ENCODE assay signal across 1 cellular context in the genomic region with DNA sequence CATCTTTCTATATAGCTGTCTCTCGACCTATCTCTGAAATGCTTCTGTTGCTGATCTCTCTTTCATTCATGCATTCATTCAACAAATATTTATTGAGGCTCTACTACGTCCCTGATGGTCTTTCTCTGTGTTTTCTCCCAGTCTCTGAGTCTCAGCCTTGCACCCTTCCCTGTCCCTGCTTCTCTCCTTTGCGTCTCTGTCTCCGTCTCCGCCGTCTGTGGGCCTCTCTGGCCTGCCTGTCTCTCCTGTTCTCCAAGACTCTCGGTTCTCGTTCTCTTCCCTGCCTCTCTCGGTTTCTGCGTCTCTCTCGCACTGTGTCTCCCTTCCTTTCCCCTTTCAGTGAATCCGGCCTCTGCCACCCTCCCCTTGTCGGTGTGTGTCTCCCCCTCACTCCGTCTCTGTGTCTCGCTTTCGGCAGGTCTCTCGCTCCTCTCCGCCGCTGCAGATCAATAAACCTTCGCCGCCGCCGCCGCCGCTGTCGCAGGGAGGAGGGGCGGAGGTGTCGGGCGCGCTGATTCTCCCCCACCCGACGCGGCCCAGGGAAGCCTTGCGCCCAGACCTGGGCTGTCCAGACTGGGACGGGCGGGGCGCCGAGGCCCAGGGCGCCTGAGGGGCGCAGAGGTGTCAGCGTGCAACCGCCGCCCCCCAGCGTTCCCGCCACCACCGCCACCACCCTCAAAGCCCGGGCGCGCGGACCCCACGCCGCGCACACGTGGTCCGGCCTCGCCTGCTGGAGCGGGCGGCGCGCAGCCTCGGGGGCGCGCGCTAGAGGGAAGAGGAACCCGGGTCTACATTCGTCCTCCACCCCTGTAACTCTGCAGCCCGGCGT.
TF ChIP-seq lines count a peak whose summit lies in the region.

No MANE protein-coding gene starts in this region.

TF ChIP-seq in HepG2, 621 proteins besides CTCF, POLR2A, EP300 and RAD21 (continued from another document and continues in another):
- TF ChIP-seq, protein P1, sequence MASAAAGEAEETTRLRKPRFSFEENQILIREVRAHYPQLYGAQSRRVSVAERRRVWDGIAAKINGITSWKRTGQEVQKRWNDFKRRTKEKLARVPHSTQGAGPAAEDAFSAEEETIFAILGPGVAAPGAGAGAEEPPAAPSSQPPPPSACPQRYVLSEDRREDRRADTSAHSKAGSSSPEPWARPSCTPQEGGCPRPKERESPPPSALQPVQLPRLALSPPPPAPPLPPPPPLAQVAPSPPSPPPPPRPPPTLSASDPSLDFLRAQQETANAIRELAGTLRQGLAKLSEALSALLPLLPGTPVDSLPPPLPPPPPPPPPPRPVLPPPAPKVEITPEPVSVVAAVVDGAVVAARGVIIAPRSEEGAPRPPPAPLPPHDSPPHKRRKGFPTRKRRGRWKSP (CRISPR knock-in tag; IDR thresholded peaks at IDR 0.05): no peak; the same call in 1 of the 2 replicates
- no peak for TF ChIP-seq ZNF724P (CRISPR knock-in tag; IDR thresholded peaks at IDR 0.05; ENCODE audit: borderline replicate concordance)
- TF ChIP-seq ZNF660 (CRISPR knock-in tag; IDR thresholded peaks at IDR 0.05; ENCODE audit: borderline replicate concordance, low read depth): no peak
- TF ChIP-seq HIVEP1 (CRISPR knock-in tag; IDR thresholded peaks at IDR 0.05): no peak
- no peak for TF ChIP-seq ZNF773 (CRISPR knock-in tag; IDR thresholded peaks at IDR 0.05; ENCODE audit: borderline replicate concordance)
- TF ChIP-seq AGO2 (optimal IDR thresholded peaks at IDR 0.05; ENCODE audit: low read depth, low read length): no peak
- TF ChIP-seq ZNF275 (CRISPR knock-in tag; IDR thresholded peaks at IDR 0.05; ENCODE audit: borderline replicate concordance): no peak
- no peak for TF ChIP-seq ZNF839 (CRISPR knock-in tag; IDR thresholded peaks at IDR 0.05; ENCODE audit: borderline replicate concordance)
- no peak for TF ChIP-seq ZFP36L1 (CRISPR knock-in tag; IDR thresholded peaks at IDR 0.05)
- TF ChIP-seq CEBPG (CRISPR knock-in tag; IDR thresholded peaks at IDR 0.05): no peak
- TF ChIP-seq TMF1 (CRISPR knock-in tag; IDR thresholded peaks at IDR 0.05; ENCODE audit: low read depth): 0 out of 2 replicates have a peak, but pooled peaks have one; percentile 65
- TF ChIP-seq TFE3 (CRISPR knock-in tag; IDR thresholded peaks at IDR 0.05): no peak
- no peak for TF ChIP-seq TBL1XR1 (IDR thresholded peaks at IDR 0.05; ENCODE audit: borderline replicate concordance, low read length, partially characterized antibody)
- TF ChIP-seq ZNF674 (CRISPR knock-in tag; IDR thresholded peaks at IDR 0.05; ENCODE audit: low read depth): no peak
- TF ChIP-seq, protein P2, sequence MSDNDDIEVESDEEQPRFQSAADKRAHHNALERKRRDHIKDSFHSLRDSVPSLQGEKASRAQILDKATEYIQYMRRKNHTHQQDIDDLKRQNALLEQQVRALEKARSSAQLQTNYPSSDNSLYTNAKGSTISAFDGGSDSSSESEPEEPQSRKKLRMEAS (IDR thresholded peaks at IDR 0.05): peak; percentile 67; the same call in 1 of the 2 replicates
- TF ChIP-seq, protein P3, sequence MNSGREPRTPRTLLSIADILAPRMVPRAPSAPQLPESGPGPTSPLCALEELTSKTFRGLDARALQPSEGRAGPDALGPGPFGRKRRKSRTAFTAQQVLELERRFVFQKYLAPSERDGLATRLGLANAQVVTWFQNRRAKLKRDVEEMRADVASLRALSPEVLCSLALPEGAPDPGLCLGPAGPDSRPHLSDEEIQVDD (CRISPR knock-in tag; IDR thresholded peaks at IDR 0.05; ENCODE audit: borderline replicate concordance): 0 out of 2 replicates have a peak, but pooled peaks have one; percentile 22
- TF ChIP-seq, protein P4, sequence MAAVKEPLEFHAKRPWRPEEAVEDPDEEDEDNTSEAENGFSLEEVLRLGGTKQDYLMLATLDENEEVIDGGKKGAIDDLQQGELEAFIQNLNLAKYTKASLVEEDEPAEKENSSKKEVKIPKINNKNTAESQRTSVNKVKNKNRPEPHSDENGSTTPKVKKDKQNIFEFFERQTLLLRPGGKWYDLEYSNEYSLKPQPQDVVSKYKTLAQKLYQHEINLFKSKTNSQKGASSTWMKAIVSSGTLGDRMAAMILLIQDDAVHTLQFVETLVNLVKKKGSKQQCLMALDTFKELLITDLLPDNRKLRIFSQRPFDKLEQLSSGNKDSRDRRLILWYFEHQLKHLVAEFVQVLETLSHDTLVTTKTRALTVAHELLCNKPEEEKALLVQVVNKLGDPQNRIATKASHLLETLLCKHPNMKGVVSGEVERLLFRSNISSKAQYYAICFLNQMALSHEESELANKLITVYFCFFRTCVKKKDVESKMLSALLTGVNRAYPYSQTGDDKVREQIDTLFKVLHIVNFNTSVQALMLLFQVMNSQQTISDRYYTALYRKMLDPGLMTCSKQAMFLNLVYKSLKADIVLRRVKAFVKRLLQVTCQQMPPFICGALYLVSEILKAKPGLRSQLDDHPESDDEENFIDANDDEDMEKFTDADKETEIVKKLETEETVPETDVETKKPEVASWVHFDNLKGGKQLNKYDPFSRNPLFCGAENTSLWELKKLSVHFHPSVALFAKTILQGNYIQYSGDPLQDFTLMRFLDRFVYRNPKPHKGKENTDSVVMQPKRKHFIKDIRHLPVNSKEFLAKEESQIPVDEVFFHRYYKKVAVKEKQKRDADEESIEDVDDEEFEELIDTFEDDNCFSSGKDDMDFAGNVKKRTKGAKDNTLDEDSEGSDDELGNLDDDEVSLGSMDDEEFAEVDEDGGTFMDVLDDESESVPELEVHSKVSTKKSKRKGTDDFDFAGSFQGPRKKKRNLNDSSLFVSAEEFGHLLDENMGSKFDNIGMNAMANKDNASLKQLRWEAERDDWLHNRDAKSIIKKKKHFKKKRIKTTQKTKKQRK (IDR thresholded peaks at IDR 0.05; ENCODE audit: low read length): no peak
- no peak for TF ChIP-seq LCORL (IDR thresholded peaks at IDR 0.05)
- no peak for TF ChIP-seq LCORL (CRISPR knock-in tag; IDR thresholded peaks at IDR 0.05)
- no peak for TF ChIP-seq MZF1 (CRISPR knock-in tag; IDR thresholded peaks at IDR 0.05; ENCODE audit: borderline replicate concordance)
- peak; percentile 46; the same call in 1 of the 2 replicates for TF ChIP-seq ZNF547 (CRISPR knock-in tag; IDR thresholded peaks at IDR 0.05)
- TF ChIP-seq ZNF407 (CRISPR knock-in tag; IDR thresholded peaks at IDR 0.05; ENCODE audit: not compliant biosample characterization): peak; percentile 49
- TF ChIP-seq HBP1 (CRISPR knock-in tag; IDR thresholded peaks at IDR 0.05; ENCODE audit: low read depth): no peak
- no peak for TF ChIP-seq ZNF205 (CRISPR knock-in tag; IDR thresholded peaks at IDR 0.05)
- TF ChIP-seq ZNF891 (CRISPR knock-in tag; IDR thresholded peaks at IDR 0.05): no peak
- no peak for TF ChIP-seq GMEB1 (CRISPR knock-in tag; IDR thresholded peaks at IDR 0.05; ENCODE audit: borderline replicate concordance)
- TF ChIP-seq EHMT2 (IDR thresholded peaks at IDR 0.05; ENCODE audit: borderline replicate concordance, low read depth, low read length): no peak
- no peak for TF ChIP-seq ZBTB43 (CRISPR knock-in tag; conservative IDR thresholded peaks at IDR 0.05)
- no peak for TF ChIP-seq ZFP90 (CRISPR knock-in tag; IDR thresholded peaks at IDR 0.05; ENCODE audit: borderline replicate concordance)
- TF ChIP-seq PTBP1 (IDR thresholded peaks at IDR 0.05; ENCODE audit: low read depth, low read length, poor library complexity, severe bottlenecking): no peak
- no peak for TF ChIP-seq XRCC5 (optimal IDR thresholded peaks at IDR 0.05; ENCODE audit: low read length)
- no peak for TF ChIP-seq MBNL3 (CRISPR knock-in tag; conservative IDR thresholded peaks at IDR 0.05)
